1 cellular context compared by ENCODE assay signal in genomic region chr11:32698579-32698978, GRCh38.
TF ChIP-seq lines count a peak whose summit lies in the region.

No MANE protein-coding gene starts in this region.

TF ChIP-seq in HepG2, 621 proteins besides CTCF, POLR2A, EP300 and RAD21 (continued from another document):
- TF ChIP-seq ZFAT (CRISPR knock-in tag; conservative IDR thresholded peaks at IDR 0.05) (no peak), ZFY (CRISPR knock-in tag; IDR thresholded peaks at IDR 0.05) (no peak), KLF13 (CRISPR knock-in tag; IDR thresholded peaks at IDR 0.05) (no peak), KLF15 (CRISPR knock-in tag; IDR thresholded peaks at IDR 0.05; ENCODE audit: borderline replicate concordance) (no peak), ZNF33B (CRISPR knock-in tag; IDR thresholded peaks at IDR 0.05) (no peak), ZNF296 (CRISPR knock-in tag; conservative IDR thresholded peaks at IDR 0.05) (no peak), EEA1 (CRISPR knock-in tag; IDR thresholded peaks at IDR 0.05; ENCODE audit: borderline replicate concordance) (no peak), ZNF788 (CRISPR knock-in tag; IDR thresholded peaks at IDR 0.05; ENCODE audit: borderline replicate concordance) (no peak), BRD4 (CRISPR knock-in tag; IDR thresholded peaks at IDR 0.05) (no peak)
- TF ChIP-seq, protein P1, sequence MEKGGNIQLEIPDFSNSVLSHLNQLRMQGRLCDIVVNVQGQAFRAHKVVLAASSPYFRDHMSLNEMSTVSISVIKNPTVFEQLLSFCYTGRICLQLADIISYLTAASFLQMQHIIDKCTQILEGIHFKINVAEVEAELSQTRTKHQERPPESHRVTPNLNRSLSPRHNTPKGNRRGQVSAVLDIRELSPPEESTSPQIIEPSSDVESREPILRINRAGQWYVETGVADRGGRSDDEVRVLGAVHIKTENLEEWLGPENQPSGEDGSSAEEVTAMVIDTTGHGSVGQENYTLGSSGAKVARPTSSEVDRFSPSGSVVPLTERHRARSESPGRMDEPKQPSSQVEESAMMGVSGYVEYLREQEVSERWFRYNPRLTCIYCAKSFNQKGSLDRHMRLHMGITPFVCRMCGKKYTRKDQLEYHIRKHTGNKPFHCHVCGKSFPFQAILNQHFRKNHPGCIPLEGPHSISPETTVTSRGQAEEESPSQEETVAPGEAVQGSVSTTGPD (CRISPR knock-in tag; IDR thresholded peaks at IDR 0.05), result no peak
- TF ChIP-seq, protein P2, sequence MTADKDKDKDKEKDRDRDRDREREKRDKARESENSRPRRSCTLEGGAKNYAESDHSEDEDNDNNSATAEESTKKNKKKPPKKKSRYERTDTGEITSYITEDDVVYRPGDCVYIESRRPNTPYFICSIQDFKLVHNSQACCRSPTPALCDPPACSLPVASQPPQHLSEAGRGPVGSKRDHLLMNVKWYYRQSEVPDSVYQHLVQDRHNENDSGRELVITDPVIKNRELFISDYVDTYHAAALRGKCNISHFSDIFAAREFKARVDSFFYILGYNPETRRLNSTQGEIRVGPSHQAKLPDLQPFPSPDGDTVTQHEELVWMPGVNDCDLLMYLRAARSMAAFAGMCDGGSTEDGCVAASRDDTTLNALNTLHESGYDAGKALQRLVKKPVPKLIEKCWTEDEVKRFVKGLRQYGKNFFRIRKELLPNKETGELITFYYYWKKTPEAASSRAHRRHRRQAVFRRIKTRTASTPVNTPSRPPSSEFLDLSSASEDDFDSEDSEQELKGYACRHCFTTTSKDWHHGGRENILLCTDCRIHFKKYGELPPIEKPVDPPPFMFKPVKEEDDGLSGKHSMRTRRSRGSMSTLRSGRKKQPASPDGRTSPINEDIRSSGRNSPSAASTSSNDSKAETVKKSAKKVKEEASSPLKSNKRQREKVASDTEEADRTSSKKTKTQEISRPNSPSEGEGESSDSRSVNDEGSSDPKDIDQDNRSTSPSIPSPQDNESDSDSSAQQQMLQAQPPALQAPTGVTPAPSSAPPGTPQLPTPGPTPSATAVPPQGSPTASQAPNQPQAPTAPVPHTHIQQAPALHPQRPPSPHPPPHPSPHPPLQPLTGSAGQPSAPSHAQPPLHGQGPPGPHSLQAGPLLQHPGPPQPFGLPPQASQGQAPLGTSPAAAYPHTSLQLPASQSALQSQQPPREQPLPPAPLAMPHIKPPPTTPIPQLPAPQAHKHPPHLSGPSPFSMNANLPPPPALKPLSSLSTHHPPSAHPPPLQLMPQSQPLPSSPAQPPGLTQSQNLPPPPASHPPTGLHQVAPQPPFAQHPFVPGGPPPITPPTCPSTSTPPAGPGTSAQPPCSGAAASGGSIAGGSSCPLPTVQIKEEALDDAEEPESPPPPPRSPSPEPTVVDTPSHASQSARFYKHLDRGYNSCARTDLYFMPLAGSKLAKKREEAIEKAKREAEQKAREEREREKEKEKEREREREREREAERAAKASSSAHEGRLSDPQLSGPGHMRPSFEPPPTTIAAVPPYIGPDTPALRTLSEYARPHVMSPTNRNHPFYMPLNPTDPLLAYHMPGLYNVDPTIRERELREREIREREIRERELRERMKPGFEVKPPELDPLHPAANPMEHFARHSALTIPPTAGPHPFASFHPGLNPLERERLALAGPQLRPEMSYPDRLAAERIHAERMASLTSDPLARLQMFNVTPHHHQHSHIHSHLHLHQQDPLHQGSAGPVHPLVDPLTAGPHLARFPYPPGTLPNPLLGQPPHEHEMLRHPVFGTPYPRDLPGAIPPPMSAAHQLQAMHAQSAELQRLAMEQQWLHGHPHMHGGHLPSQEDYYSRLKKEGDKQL (CRISPR knock-in tag; IDR thresholded peaks at IDR 0.05; ENCODE audit: low read depth), result no peak
- TF ChIP-seq, protein P3, sequence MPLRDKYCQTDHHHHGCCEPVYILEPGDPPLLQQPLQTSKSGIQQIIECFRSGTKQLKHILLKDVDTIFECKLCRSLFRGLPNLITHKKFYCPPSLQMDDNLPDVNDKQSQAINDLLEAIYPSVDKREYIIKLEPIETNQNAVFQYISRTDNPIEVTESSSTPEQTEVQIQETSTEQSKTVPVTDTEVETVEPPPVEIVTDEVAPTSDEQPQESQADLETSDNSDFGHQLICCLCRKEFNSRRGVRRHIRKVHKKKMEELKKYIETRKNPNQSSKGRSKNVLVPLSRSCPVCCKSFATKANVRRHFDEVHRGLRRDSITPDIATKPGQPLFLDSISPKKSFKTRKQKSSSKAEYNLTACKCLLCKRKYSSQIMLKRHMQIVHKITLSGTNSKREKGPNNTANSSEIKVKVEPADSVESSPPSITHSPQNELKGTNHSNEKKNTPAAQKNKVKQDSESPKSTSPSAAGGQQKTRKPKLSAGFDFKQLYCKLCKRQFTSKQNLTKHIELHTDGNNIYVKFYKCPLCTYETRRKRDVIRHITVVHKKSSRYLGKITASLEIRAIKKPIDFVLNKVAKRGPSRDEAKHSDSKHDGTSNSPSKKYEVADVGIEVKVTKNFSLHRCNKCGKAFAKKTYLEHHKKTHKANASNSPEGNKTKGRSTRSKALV (CRISPR knock-in tag; IDR thresholded peaks at IDR 0.05), result no peak
